22 cellular contexts compared by ENCODE assay signal in genomic region chr2:38213619-38214018, GRCh38.
DNase-seq lines count a peak whose midpoint lies in the region; ATAC-seq and TF ChIP-seq lines count a peak whose summit lies in the region.
"Had no signal": no experiment of that assay in that cellular context is flagged by ENCODE, and none has a peak within 500 bp of the region (broad histone marks: within the 10 kb centered on the region; RNA-seq: fewer than 3 reads in every experiment).

No MANE protein-coding gene starts in this region.

- DNase-seq in activated CD4-positive, alpha-beta T cell treated with anti-CD3 and anti-CD28 coated beads, Interleukin-2, amount 10 ng/mL, durations not matched to agents 7 days and 5 days: no peak
- no peak for DNase-seq in activated CD4-positive, alpha-beta T cell treated with anti-CD3 and anti-CD28 coated beads, Interleukin-2, amount 50 U/mL, for 48 hours
- DNase-seq in CD14-positive monocyte (ENCODE audit: low spot score): no peak
- no peak for DNase-seq in activated CD4-positive, alpha-beta memory T cell treated with anti-CD3 and anti-CD28 coated beads for 36 hours
- peak; percentile 31 for DNase-seq in fibroblast of pulmonary artery (ENCODE audit: low read depth)
- no peak for DNase-seq in MM.1S
- no peak for DNase-seq in kidney tubule cell (ENCODE audit: low spot score)
- DNase-seq: activated CD8-positive, alpha-beta memory T cell treated with anti-CD3 and anti-CD28 coated beads for 24 hours; C1 segment of cervical spinal cord; GF-D8; H7; head of caudate nucleus; left cardiac atrium; NCI-H2081 treated with DMSO at 0.1 percent for 48 hours; NCI-H510A treated with DMSO at 0.1 percent for 48 hours; stimulated activated CD4-positive, alpha-beta T cell treated with anti-CD3 and anti-CD28 coated beads, Interleukin-4, amount 100 ng/mL, for 1 hour; stomach; transverse colon had no signal

- H3K9me3 ChIP-seq in MM.1S (replicated peaks; ENCODE audit: insufficient read depth, low read length): no peaks in the 10 kb centered on the region
- H3K9me3 ChIP-seq: SJSA1, stomach, transverse colon had no signal

- POLR2A ChIA-PET in activated CD4-positive, alpha-beta T cell treated with anti-CD3 and anti-CD28 coated beads, Interleukin-2, amount 10 ng/mL, durations not matched to agents 7 days and 5 days (lab: Charles Lee): no interaction called here
- POLR2A ChIA-PET in activated CD4-positive, alpha-beta memory T cell treated with anti-CD3 and anti-CD28 coated beads for 36 hours (lab: Charles Lee): no interaction called here

- H3F3A ChIP-seq in MM.1S (ENCODE audit: insufficient read depth, low read length): no peaks in the 10 kb centered on the region

- TF ChIP-seq CTCF in CD14-positive monocyte (IDR thresholded peaks at IDR 0.05) (no peak), fibroblast of pulmonary artery (IDR thresholded peaks at IDR 0.05; ENCODE audit: low read length, missing control alignments) (no peak), MM.1S (IDR thresholded peaks at IDR 0.05; ENCODE audit: low read length) (no peak)

- H4K20me1 ChIP-seq in MM.1S (ENCODE audit: insufficient read depth, low read length): no peaks in the 10 kb centered on the region

- H2AFZ ChIP-seq in MM.1S (ENCODE audit: low read length): no peak overlapping the region

- H3K9me2 ChIP-seq in MM.1S (replicated peaks; ENCODE audit: insufficient read depth, low read length): no peaks in the 10 kb centered on the region

- H3K4me1 Mint-ChIP-seq in activated CD4-positive, alpha-beta T cell treated with anti-CD3 and anti-CD28 coated beads, Interleukin-2, amount 10 ng/mL, durations not matched to agents 7 days and 5 days: peaks cover 16% of the 10 kb centered on the region
- H3K4me1 Mint-ChIP-seq in CD14-positive monocyte: peaks cover 38% of the 10 kb centered on the region
- H3K4me1 Mint-ChIP-seq in activated CD4-positive, alpha-beta memory T cell treated with anti-CD3 and anti-CD28 coated beads for 36 hours (ENCODE audit: low read depth): peaks cover 12% of the 10 kb centered on the region

- peaks cover 14% of the 10 kb centered on the region for H3K27me3 Mint-ChIP-seq in activated CD4-positive, alpha-beta T cell treated with anti-CD3 and anti-CD28 coated beads, Interleukin-2, amount 10 ng/mL, durations not matched to agents 7 days and 5 days
- peaks cover 14 to 22% (median 15%) of the 10 kb centered on the region in 3 donors for H3K27me3 Mint-ChIP-seq in CD14-positive monocyte (ENCODE audit: low read depth in 3 of 3)
- peaks cover 10% of the 10 kb centered on the region for H3K27me3 Mint-ChIP-seq in activated CD4-positive, alpha-beta memory T cell treated with anti-CD3 and anti-CD28 coated beads for 36 hours

- H3K79me2 ChIP-seq in MM.1S (ENCODE audit: low read length): no peaks in the 10 kb centered on the region

- H3K27ac Mint-ChIP-seq in activated CD4-positive, alpha-beta T cell treated with anti-CD3 and anti-CD28 coated beads, Interleukin-2, amount 10 ng/mL, durations not matched to agents 7 days and 5 days: peak overlapping the region; percentile 73
- H3K27ac Mint-ChIP-seq in CD14-positive monocyte: peak overlapping the region in 5 of 7 donors; percentile 2 to 48 (median 45)
- peak overlapping the region; percentile 5 for H3K27ac Mint-ChIP-seq in activated CD4-positive, alpha-beta memory T cell treated with anti-CD3 and anti-CD28 coated beads for 36 hours
- H3K27ac Mint-ChIP-seq: memory B cell had no signal

- intact Hi-C loops in CD14-positive monocyte (cut with micrococcal nuclease): no loop called here
- intact Hi-C loops in activated CD4-positive, alpha-beta memory T cell treated with anti-CD3 and anti-CD28 coated beads for 36 hours (cut with micrococcal nuclease): no loop called here

- H3K36me3 ChIP-seq in MM.1S (replicated peaks; ENCODE audit: insufficient read depth, low read length): no peaks in the 10 kb centered on the region
- H3K36me3 ChIP-seq: SJSA1, stomach, transverse colon had no signal

- no peak overlapping the region for H3K4me2 ChIP-seq in MM.1S (ENCODE audit: low read depth, low read length)
- H3K4me2 ChIP-seq: smooth muscle cell had no signal

- peaks cover 3% of the 10 kb centered on the region for H3K9me3 Mint-ChIP-seq in activated CD4-positive, alpha-beta T cell treated with anti-CD3 and anti-CD28 coated beads, Interleukin-2, amount 10 ng/mL, durations not matched to agents 7 days and 5 days
- H3K9me3 Mint-ChIP-seq in CD14-positive monocyte: peaks cover 0 to 7% (median 2%) of the 10 kb centered on the region in 7 donors
- peaks cover 5% of the 10 kb centered on the region for H3K9me3 Mint-ChIP-seq in activated CD4-positive, alpha-beta memory T cell treated with anti-CD3 and anti-CD28 coated beads for 36 hours

- no peaks in the 10 kb centered on the region for H3K27me3 ChIP-seq in MM.1S (replicated peaks; ENCODE audit: insufficient read depth, low read length)
- H3K27me3 ChIP-seq: SJSA1, transverse colon had no signal

- no peaks in the 10 kb centered on the region for H3K36me3 Mint-ChIP-seq in activated CD4-positive, alpha-beta T cell treated with anti-CD3 and anti-CD28 coated beads, Interleukin-2, amount 10 ng/mL, durations not matched to agents 7 days and 5 days (ENCODE audit: low read depth)
- H3K36me3 Mint-ChIP-seq in CD14-positive monocyte: peaks cover 0 to 5% of the 10 kb centered on the region in 2 donors
- H3K36me3 Mint-ChIP-seq in activated CD4-positive, alpha-beta memory T cell treated with anti-CD3 and anti-CD28 coated beads for 36 hours: no peaks in the 10 kb centered on the region
- H3K36me3 Mint-ChIP-seq: memory B cell had no signal

- no peaks in the 10 kb centered on the region for H3K4me1 ChIP-seq in MM.1S (ENCODE audit: low read length)

- CTCF ChIA-PET in activated CD4-positive, alpha-beta T cell treated with anti-CD3 and anti-CD28 coated beads, Interleukin-2, amount 10 ng/mL, durations not matched to agents 7 days and 5 days (lab: Charles Lee): no interaction called here
- CTCF ChIA-PET in activated CD4-positive, alpha-beta memory T cell treated with anti-CD3 and anti-CD28 coated beads for 36 hours (lab: Charles Lee): no interaction called here

- no peak overlapping the region for H3K4me3 Mint-ChIP-seq in activated CD4-positive, alpha-beta T cell treated with anti-CD3 and anti-CD28 coated beads, Interleukin-2, amount 10 ng/mL, durations not matched to agents 7 days and 5 days
- peak overlapping the region in 1 of 2 donors; percentile 59 for H3K4me3 Mint-ChIP-seq in CD14-positive monocyte
- H3K4me3 Mint-ChIP-seq in activated CD4-positive, alpha-beta memory T cell treated with anti-CD3 and anti-CD28 coated beads for 36 hours: no peak overlapping the region
- H3K4me3 Mint-ChIP-seq: memory B cell had no signal

- H3K4me3 ChIP-seq in fibroblast of pulmonary artery (replicated peaks; ENCODE audit: low read depth, low read length) (no peak overlapping the region), MM.1S (ENCODE audit: low read length) (no peak overlapping the region)
- H3K4me3 ChIP-seq: SJSA1, smooth muscle cell, stomach, transverse colon had no signal

- H3K27ac ChIP-seq in MM.1S (ENCODE audit: low read length): no peak overlapping the region
- H3K27ac ChIP-seq: SJSA1, transverse colon had no signal

- ATAC-seq in GM18861 (IDR thresholded peaks at IDR 0.05; ENCODE audit: unreplicated experiment): no peak
- ATAC-seq: left cardiac atrium had no signal

- H3K9ac ChIP-seq in MM.1S (ENCODE audit: low read length): no peak overlapping the region

Comparison
In these comparisons a context has a peak if more than half of its experiments do, and no peak if none do; other contexts are left out.
1. H3K27ac Mint-ChIP-seq: peak in every context shown above with its lines; median percentile 73 in activated CD4-positive, alpha-beta T cell treated with anti-CD3 and anti-CD28 coated beads, Interleukin-2, amount 10 ng/mL, durations not matched to agents 7 days and 5 days; 45 in CD14-positive monocyte; 5 in activated CD4-positive, alpha-beta memory T cell treated with anti-CD3 and anti-CD28 coated beads for 36 hours.